Comparison of ENCODE assay signal across 19 cellular contexts in the genomic region with DNA sequence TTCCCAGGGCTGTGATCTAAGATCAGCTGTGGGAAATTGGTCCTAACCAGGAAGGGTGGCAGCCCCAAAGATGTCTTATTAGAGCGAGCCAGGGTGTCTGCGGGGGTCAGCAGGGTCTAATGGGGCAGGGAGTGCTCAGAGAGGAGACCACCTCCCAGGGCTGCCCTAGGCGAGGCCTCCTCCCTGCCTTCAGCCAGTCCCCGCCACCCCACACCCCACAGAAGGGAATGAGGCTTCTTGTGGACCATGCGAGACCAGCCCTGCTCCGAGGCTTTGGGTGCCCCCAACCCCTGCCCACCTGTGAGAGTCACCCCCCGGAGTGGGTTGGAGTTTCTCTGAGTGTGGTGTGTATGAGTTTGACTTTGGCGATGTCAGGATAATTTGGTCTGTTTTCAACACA. TPM values are rescaled to one million over a fixed set of nuclear protein-coding genes. Genes with fewer than 3 reads are reported as not detected.
A peak's percentile ranks its signal among the peaks of the same experiment; 100 is the strongest.
DNase-seq lines count a peak whose midpoint lies in the region; ATAC-seq and TF ChIP-seq lines count a peak whose summit lies in the region.
"Had no signal": no experiment of that assay in that cellular context is flagged by ENCODE, and none has a peak within 500 bp of the region (broad histone marks: within the 10 kb centered on the region; RNA-seq: fewer than 3 reads in every experiment).

No MANE protein-coding gene starts in this region.

- no peak for TF ChIP-seq POLR2A in gastroesophageal sphincter (IDR thresholded peaks at IDR 0.05)

- no peaks in the 10 kb centered on the region for H3K9me2 ChIP-seq in MM.1S (replicated peaks; ENCODE audit: insufficient read depth, low read length)

- ATAC-seq in Right ventricle myocardium superior (ENCODE audit: poor library complexity) (no peak), Right ventricle myocardium inferior (no peak), gastroesophageal sphincter (no peak), sciatic nerve (no peak), GM18858 (IDR thresholded peaks at IDR 0.05; ENCODE audit: unreplicated experiment) (no peak)
- ATAC-seq: T-helper 17 cell had no signal

- no peak overlapping the region for H2AFZ ChIP-seq in MM.1S (ENCODE audit: low read length)

- H3K9ac ChIP-seq in rectal smooth muscle tissue (ENCODE audit: low read length): no peak overlapping the region
- H3K9ac ChIP-seq in MM.1S (ENCODE audit: low read length): no peak overlapping the region

- peak; percentile 30 for DNase-seq in Right ventricle myocardium superior
- no peak for DNase-seq in Right ventricle myocardium inferior (ENCODE audit: missing footprints)
- DNase-seq in sciatic nerve (ENCODE audit: low spot score): no peak
- no peak for DNase-seq in MM.1S
- no peak for DNase-seq in SKM-1 treated with dmso at 0.1 percent for 144 hours (lab: John Stamatoyannopoulos, UW; ENCODE audit: unreplicated experiment)
- DNase-seq: activated CD8-positive, alpha-beta T cell treated with anti-CD3 and anti-CD28 coated beads for 36 hours; activated T-cell treated with anti-CD3 and anti-CD28 coated beads, Interleukin-2, amount 50 U/mL, for 4 hours; effector memory CD4-positive, alpha-beta T cell; GF-D8; KBM-7; NCI-H2081; occipital lobe; stimulated activated CD4-positive, alpha-beta T cell treated with anti-CD3 and anti-CD28 coated beads, Interleukin-4, amount 100 ng/mL, for 24 hours; T-helper 17 cell; testis had no signal

- H3F3A ChIP-seq in MM.1S (ENCODE audit: insufficient read depth, low read length): no peaks in the 10 kb centered on the region

- peaks cover 15% of the 10 kb centered on the region; the same call in 1 of the 2 replicates for H3K79me2 ChIP-seq in MM.1S (ENCODE audit: low read length)

- no peak overlapping the region for H3K4me2 ChIP-seq in MM.1S (ENCODE audit: low read depth, low read length)

- WGBS in gastroesophageal sphincter (ENCODE audit: low coverage in 1 of 2), 2 donors: 67 to 94% methylated on average over 2 of the region's 8 CpGs

- no peaks in the 10 kb centered on the region for H3K27me3 ChIP-seq in gastroesophageal sphincter
- H3K27me3 ChIP-seq in rectal smooth muscle tissue (ENCODE audit: control insufficient read depth, insufficient read depth, low read length): no peaks in the 10 kb centered on the region
- no peaks in the 10 kb centered on the region for H3K27me3 ChIP-seq in MM.1S (replicated peaks; ENCODE audit: insufficient read depth, low read length)
- H3K27me3 ChIP-seq: testis had no signal

- peaks cover 0 to 28% (median 9%) of the 10 kb centered on the region in 3 donors for H3K4me1 ChIP-seq in gastroesophageal sphincter
- H3K4me1 ChIP-seq in rectal smooth muscle tissue (ENCODE audit: control insufficient read depth, insufficient read depth, low read length): peaks cover 12% of the 10 kb centered on the region
- no peaks in the 10 kb centered on the region for H3K4me1 ChIP-seq in MM.1S (ENCODE audit: low read length)
- H3K4me1 ChIP-seq: testis had no signal

- TF ChIP-seq EP300 in gastroesophageal sphincter (IDR thresholded peaks at IDR 0.05): no peak

- H3K27ac ChIP-seq in gastroesophageal sphincter (peak overlapping the region; percentile 46 to 86 (median 84)), rectal smooth muscle tissue (ENCODE audit: low read depth, low read length) (peak overlapping the region; percentile 78), MM.1S (ENCODE audit: low read length) (no peak overlapping the region)
- H3K27ac ChIP-seq: testis had no signal

- H3K4me3 ChIP-seq in gastroesophageal sphincter: no peak overlapping the region
- no peak overlapping the region for H3K4me3 ChIP-seq in rectal smooth muscle tissue (ENCODE audit: low read length)
- no peak overlapping the region for H3K4me3 ChIP-seq in MM.1S (ENCODE audit: low read length)
- H3K4me3 ChIP-seq: mucosa of descending colon, testis had no signal

- H3K9me3 ChIP-seq in gastroesophageal sphincter (no peaks in the 10 kb centered on the region), MM.1S (replicated peaks; ENCODE audit: insufficient read depth, low read length) (no peaks in the 10 kb centered on the region)
- H3K9me3 ChIP-seq: mucosa of descending colon, testis had no signal

- H3K36me3 ChIP-seq in gastroesophageal sphincter (peaks cover 0 to 3% of the 10 kb centered on the region in 2 donors), rectal smooth muscle tissue (ENCODE audit: control insufficient read depth, insufficient read depth, low read length) (no peaks in the 10 kb centered on the region), MM.1S (replicated peaks; ENCODE audit: insufficient read depth, low read length) (no peaks in the 10 kb centered on the region)

- no peaks in the 10 kb centered on the region for H4K20me1 ChIP-seq in MM.1S (ENCODE audit: insufficient read depth, low read length)

- no peak for TF ChIP-seq CTCF in gastroesophageal sphincter (IDR thresholded peaks at IDR 0.05)
- no peak for TF ChIP-seq CTCF in MM.1S (IDR thresholded peaks at IDR 0.05; ENCODE audit: low read length)

- intact Hi-C loops in Right ventricle myocardium superior (cut with DNase I) (no loop called here), Right ventricle myocardium inferior (cut with DNase I) (no loop called here), sciatic nerve (cut with DNase I) (no loop called here)

RNA-seq across cellular contexts. Expression of a gene that starts 37.8 kb away (rescaled TPM):
- total RNA-seq in Right ventricle myocardium superior (14.0 TPM), Right ventricle myocardium inferior (15.0 TPM), gastroesophageal sphincter (10 to 100 TPM; 19.9 to 27.9 (median 21.6) TPM), sciatic nerve (22.5 TPM)
